ENCODE assay signal across 2 cellular contexts in the genomic region with DNA sequence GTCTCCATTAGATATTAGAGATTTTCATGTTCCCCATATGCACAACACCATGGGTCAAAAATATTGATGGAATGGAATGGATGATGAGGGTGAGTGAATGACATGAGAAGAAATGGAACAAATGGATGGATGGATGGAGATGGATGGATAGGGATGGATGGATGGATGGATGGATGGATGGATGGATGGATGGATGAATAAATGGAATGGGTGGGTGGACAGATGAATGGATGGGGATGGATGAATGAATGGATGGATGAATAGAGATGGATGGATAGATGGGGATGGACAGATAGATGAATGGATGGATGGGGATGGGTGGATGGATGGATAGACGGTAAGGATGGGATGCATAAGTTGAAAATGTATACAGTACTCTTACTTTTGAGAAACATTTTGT.
TF ChIP-seq lines count a peak whose summit lies in the region.

No MANE protein-coding gene starts in this region.

TF ChIP-seq in HepG2, 621 proteins besides CTCF, POLR2A, EP300 and RAD21:
- TF ChIP-seq ZKSCAN5 (CRISPR knock-in tag; IDR thresholded peaks at IDR 0.05) (no peak), HNRNPK (IDR thresholded peaks at IDR 0.05; ENCODE audit: low read depth, low read length, poor library complexity, severe bottlenecking) (peak; percentile 66)
TF ChIP-seq in HepG2: peak in this region for 1.

TF ChIP-seq in H1, 55 proteins besides CTCF, POLR2A, EP300 and RAD21:
- TF ChIP-seq SIX5 (IDR thresholded peaks at IDR 0.05; ENCODE audit: low read depth, low read length) = no peak
- TF ChIP-seq CBX5 (IDR thresholded peaks at IDR 0.05; ENCODE audit: low read depth, low read length) = no peak
- no peak for TF ChIP-seq HDAC2 (IDR thresholded peaks at IDR 0.05; ENCODE audit: borderline replicate concordance in 1 of 2, low read depth in 2 of 2, low read length in 2 of 2)
- TF ChIP-seq USF2 (IDR thresholded peaks at IDR 0.05; ENCODE audit: low read length) = no peak
- no peak for TF ChIP-seq SUZ12 (IDR thresholded peaks at IDR 0.05; ENCODE audit: low read length)
- no peak for TF ChIP-seq KDM1A (IDR thresholded peaks at IDR 0.05; ENCODE audit: borderline replicate concordance, low read length)
- no peak for TF ChIP-seq KDM4A (IDR thresholded peaks at IDR 0.05; ENCODE audit: low read depth, low read length, severe bottlenecking)
- no peak for TF ChIP-seq GTF2F1 (IDR thresholded peaks at IDR 0.05; ENCODE audit: borderline replicate concordance, low read depth, low read length)
- TF ChIP-seq SP4 (IDR thresholded peaks at IDR 0.05; ENCODE audit: low read length) = no peak
- no peak for TF ChIP-seq JUN (IDR thresholded peaks at IDR 0.05; ENCODE audit: low read depth, low read length)
